19 cellular contexts compared by ENCODE assay signal in genomic region chr10:130412317-130412716, GRCh38.
"Had no signal": no experiment of that assay in that cellular context is flagged by ENCODE, and none has a peak within 500 bp of the region (broad histone marks: within the 10 kb centered on the region; RNA-seq: fewer than 3 reads in every experiment).

No MANE protein-coding gene starts in this region.

- H3K27ac Mint-ChIP-seq: memory B cell; natural killer cell treated with Interleukin-12 subunit alpha and Interleukin-12 subunit beta and Interleukin-15 and Interleukin-18, amount 100 ng/mL, for 72 hours had no signal

- H3K4me1 ChIP-seq: heart left ventricle, lower lobe of right lung had no signal

- H3K27me3 ChIP-seq: dorsolateral prefrontal cortex had no signal

- H3K9me3 ChIP-seq: lower lobe of right lung had no signal

- FAIRE-seq: endometrium, frontal cortex, small intestine, urothelium cell line had no signal

- H3K4me3 ChIP-seq: dorsolateral prefrontal cortex, heart left ventricle, lower lobe of right lung had no signal

- H3K36me3 ChIP-seq: heart left ventricle, lower lobe of right lung had no signal

- H3K27ac ChIP-seq: dorsolateral prefrontal cortex, heart left ventricle, lower lobe of right lung had no signal

- H3K4me3 Mint-ChIP-seq: memory B cell; natural killer cell treated with Interleukin-12 subunit alpha and Interleukin-12 subunit beta and Interleukin-15 and Interleukin-18, amount 100 ng/mL, for 72 hours had no signal

- ATAC-seq: esophagus mucosa; heart left ventricle; natural killer cell treated with Interleukin-12 subunit alpha and Interleukin-12 subunit beta and Interleukin-15 and Interleukin-18, amount 100 ng/mL, for 72 hours had no signal

- H3K4me1 Mint-ChIP-seq: memory B cell had no signal

- H3K36me3 Mint-ChIP-seq: memory B cell; natural killer cell treated with Interleukin-12 subunit alpha and Interleukin-12 subunit beta and Interleukin-15 and Interleukin-18, amount 100 ng/mL, for 72 hours had no signal

- DNase-seq: cortex of kidney; dorsolateral prefrontal cortex; effector CD8-positive, alpha-beta T cell; heart left ventricle; hippocampal formation; kidney glomerular epithelial cell; lower lobe of right lung; midbrain; occipital lobe; small intestine; stimulated activated CD4-positive, alpha-beta T cell treated with anti-CD3 and anti-CD28 coated beads, Interleukin-12 subunit alpha, Interleukin-12 subunit beta, amount 100 ng/mL, for 4 hours; stimulated activated naive CD4-positive, alpha-beta T cell; trophoblast cell had no signal
